In the genomic region with DNA sequence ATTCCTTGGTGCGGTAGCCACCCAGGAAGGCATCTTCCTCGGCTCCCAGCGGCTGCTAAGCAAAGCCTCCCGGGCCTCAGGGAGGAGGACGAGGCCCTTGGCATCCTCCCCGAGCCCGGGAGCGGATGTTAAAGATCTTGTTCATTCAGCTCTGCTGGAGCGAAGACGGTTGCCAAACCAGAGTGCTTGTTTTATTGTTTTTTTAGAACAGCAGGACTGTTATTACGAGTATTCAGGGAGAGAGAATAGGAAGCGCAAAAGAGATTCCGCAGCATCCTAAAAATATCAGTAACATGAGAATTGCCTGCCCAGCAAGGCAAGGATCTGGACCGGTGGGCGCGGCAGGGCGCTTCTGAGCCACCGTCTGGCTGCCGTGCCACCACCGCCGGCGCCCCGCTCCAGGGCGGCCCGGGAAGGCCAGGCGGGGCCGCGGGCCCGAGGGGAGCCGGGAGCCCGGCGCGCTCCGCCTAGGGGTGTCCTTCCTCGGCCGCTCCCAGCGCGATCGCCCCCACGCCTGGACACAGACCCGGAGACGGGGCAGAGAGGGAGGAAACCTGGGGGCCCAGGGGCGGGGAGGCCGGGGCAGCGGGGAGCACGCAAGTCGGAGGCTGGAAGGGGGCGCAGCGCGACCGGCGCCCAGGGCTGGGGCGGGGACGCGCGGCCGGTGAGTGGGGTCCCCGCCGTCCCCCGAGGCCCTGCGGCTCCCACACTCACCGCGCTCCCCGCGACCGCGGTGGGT, we compare ENCODE assay signal across 1 cellular context.
A peak's percentile ranks its signal among the peaks of the same experiment; 100 is the strongest.
TF ChIP-seq lines count a peak whose summit lies in the region.

No MANE protein-coding gene starts in this region.

TF ChIP-seq in K562, 482 proteins besides CTCF, POLR2A, EP300 and RAD21:
- TF ChIP-seq, protein P1, sequence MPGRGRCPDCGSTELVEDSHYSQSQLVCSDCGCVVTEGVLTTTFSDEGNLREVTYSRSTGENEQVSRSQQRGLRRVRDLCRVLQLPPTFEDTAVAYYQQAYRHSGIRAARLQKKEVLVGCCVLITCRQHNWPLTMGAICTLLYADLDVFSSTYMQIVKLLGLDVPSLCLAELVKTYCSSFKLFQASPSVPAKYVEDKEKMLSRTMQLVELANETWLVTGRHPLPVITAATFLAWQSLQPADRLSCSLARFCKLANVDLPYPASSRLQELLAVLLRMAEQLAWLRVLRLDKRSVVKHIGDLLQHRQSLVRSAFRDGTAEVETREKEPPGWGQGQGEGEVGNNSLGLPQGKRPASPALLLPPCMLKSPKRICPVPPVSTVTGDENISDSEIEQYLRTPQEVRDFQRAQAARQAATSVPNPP (IDR thresholded peaks at IDR 0.05; ENCODE audit: borderline replicate concordance, insufficient read depth, insufficient read length), result no peak
- TF ChIP-seq HLTF (IDR thresholded peaks at IDR 0.05) (no peak), POU5F1 (IDR thresholded peaks at IDR 0.05; ENCODE audit: borderline replicate concordance, low read depth, low read length, partially characterized antibody) (no peak), ZFX (CRISPR knock-in tag; IDR thresholded peaks at IDR 0.05) (0 out of 2 replicates have a peak, but pooled peaks have one; percentile 4)
- TF ChIP-seq, protein P2, sequence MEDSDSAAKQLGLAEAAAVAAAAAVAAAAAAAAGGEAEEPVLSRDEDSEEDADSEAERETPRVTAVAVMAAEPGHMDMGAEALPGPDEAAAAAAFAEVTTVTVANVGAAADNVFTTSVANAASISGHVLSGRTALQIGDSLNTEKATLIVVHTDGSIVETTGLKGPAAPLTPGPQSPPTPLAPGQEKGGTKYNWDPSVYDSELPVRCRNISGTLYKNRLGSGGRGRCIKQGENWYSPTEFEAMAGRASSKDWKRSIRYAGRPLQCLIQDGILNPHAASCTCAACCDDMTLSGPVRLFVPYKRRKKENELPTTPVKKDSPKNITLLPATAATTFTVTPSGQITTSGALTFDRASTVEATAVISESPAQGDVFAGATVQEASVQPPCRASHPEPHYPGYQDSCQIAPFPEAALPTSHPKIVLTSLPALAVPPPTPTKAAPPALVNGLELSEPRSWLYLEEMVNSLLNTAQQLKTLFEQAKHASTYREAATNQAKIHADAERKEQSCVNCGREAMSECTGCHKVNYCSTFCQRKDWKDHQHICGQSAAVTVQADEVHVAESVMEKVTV (CRISPR knock-in tag; IDR thresholded peaks at IDR 0.05), result no peak
- TF ChIP-seq, protein P3, sequence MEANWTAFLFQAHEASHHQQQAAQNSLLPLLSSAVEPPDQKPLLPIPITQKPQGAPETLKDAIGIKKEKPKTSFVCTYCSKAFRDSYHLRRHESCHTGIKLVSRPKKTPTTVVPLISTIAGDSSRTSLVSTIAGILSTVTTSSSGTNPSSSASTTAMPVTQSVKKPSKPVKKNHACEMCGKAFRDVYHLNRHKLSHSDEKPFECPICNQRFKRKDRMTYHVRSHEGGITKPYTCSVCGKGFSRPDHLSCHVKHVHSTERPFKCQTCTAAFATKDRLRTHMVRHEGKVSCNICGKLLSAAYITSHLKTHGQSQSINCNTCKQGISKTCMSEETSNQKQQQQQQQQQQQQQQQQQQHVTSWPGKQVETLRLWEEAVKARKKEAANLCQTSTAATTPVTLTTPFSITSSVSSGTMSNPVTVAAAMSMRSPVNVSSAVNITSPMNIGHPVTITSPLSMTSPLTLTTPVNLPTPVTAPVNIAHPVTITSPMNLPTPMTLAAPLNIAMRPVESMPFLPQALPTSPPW (CRISPR knock-in tag; IDR thresholded peaks at IDR 0.05), result 0 out of 2 replicates have a peak, but pooled peaks have one; percentile 0
- TF ChIP-seq, protein P4, sequence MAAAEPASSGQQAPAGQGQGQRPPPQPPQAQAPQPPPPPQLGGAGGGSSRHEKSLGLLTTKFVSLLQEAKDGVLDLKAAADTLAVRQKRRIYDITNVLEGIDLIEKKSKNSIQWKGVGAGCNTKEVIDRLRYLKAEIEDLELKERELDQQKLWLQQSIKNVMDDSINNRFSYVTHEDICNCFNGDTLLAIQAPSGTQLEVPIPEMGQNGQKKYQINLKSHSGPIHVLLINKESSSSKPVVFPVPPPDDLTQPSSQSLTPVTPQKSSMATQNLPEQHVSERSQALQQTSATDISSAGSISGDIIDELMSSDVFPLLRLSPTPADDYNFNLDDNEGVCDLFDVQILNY (CRISPR knock-in tag; IDR thresholded peaks at IDR 0.05), result no peak
TF ChIP-seq in K562: peak in this region for 2.
